In the genomic region with DNA sequence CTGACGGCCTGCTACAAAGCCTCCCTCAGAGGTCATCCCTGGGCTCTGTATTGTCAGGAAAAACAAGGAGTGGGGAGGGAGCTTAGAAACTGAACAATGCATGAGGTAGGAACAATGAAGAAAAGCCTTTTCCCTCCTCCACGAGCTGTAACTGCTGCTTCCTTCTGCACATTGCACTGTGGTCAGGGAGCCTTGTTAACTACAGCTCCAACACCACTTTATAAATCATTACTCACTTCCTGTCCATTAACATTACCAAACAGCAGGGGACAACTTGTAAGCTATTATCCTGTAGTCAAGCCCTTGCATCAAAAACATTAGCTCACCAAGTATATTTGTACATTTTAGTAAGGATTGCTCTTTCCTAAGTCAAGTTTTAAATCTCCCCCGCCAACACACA, we compare ENCODE assay signal across 8 cellular contexts.
DNase-seq lines count a peak whose midpoint lies in the region; ATAC-seq and TF ChIP-seq lines count a peak whose summit lies in the region.

No MANE protein-coding gene starts in this region.

- no peak overlapping the region for H3K4me3 ChIP-seq in brain microvascular endothelial cell (ENCODE audit: low read depth, low read length)

- no peak overlapping the region for H3K27ac ChIP-seq in brain microvascular endothelial cell

- TF ChIP-seq CTCF in brain microvascular endothelial cell (IDR thresholded peaks at IDR 0.05; ENCODE audit: low read depth, low read length, missing control alignments): no peak

- no peaks in the 10 kb centered on the region for H3K36me3 ChIP-seq in brain microvascular endothelial cell (replicated peaks)

- no peak for ATAC-seq in HG02759 (IDR thresholded peaks at IDR 0.05; ENCODE audit: unreplicated experiment)

- in situ Hi-C loops in brain microvascular endothelial cell (cut with HindIII; ENCODE audit: low pct_ligation_motif_present, low sequenced_read_pairs): loop anchor here (25.0 kb wide), 1 partner anchor 346 kb away; a partner anchor contains a TSS

- H3K27me3 ChIP-seq in brain microvascular endothelial cell (replicated peaks): no peaks in the 10 kb centered on the region

- peak; percentile 91 for DNase-seq in H4 (ENCODE audit: low spot score)
- DNase-seq in NCI-H2107 treated with DMSO at 0.1 percent for 48 hours (lab: John Stamatoyannopoulos, UW; ENCODE audit: unreplicated experiment): peak; percentile 89
- DNase-seq in brain microvascular endothelial cell: peak; percentile 45
- peak; percentile 71 for DNase-seq in non-pigmented ciliary epithelial cell (ENCODE audit: low read depth)
- no peak for DNase-seq in DMS79 treated with DMSO at 0.1 percent for 48 hours (lab: John Stamatoyannopoulos, UW)
- no peak for DNase-seq in nucleus accumbens (lab: John Stamatoyannopoulos, UW)
- no peak for DNase-seq in iPS-NIHi7 (ENCODE audit: extremely low spot score)

Comparison
In these comparisons a context has a peak if more than half of its experiments do, and no peak if none do; other contexts are left out.
1. DNase-seq: peak in H4 (single experiment), NCI-H2107 treated with DMSO at 0.1 percent for 48 hours (single experiment), brain microvascular endothelial cell (single experiment) and non-pigmented ciliary epithelial cell (single experiment); none in DMS79 treated with DMSO at 0.1 percent for 48 hours (single experiment), nucleus accumbens (0 of 56) and iPS-NIHi7 (single experiment).